In genomic region chr4:83489711-83490326, GRCh38 we compare ENCODE assay signal across 1 cellular context.
TF ChIP-seq lines count a peak whose summit lies in the region.

No MANE protein-coding gene starts in this region.

TF ChIP-seq in GM12878, 131 proteins besides CTCF, POLR2A, EP300 and RAD21:
- no peak for TF ChIP-seq MEF2A (IDR thresholded peaks at IDR 0.05; ENCODE audit: insufficient read depth, low read depth, low read length)
- no peak for TF ChIP-seq HDAC6 (IDR thresholded peaks at IDR 0.05; ENCODE audit: unreplicated experiment)
- no peak for TF ChIP-seq ZZZ3 (IDR thresholded peaks at IDR 0.05; ENCODE audit: control insufficient read depth, insufficient read length, low read depth)
- no peak for TF ChIP-seq PRDM15 (CRISPR knock-in tag; IDR thresholded peaks at IDR 0.05)
- no peak for TF ChIP-seq TCF3 (IDR thresholded peaks at IDR 0.05; ENCODE audit: borderline replicate concordance, insufficient read depth, low read depth, low read length)
- no peak for TF ChIP-seq KLF5 (IDR thresholded peaks at IDR 0.05; ENCODE audit: partially characterized antibody)
